Comparison of ENCODE assay signal across 8 cellular contexts in genomic region chr16:66270333-66270927, GRCh38.
DNase-seq lines count a peak whose midpoint lies in the region; ATAC-seq and TF ChIP-seq lines count a peak whose summit lies in the region.

No MANE protein-coding gene starts in this region.

- peak; percentile 70 for DNase-seq in EH (ENCODE audit: low read depth)
- peak; percentile 13 for DNase-seq in HFFc6
- peak; percentile 73 for DNase-seq in NCI-H2171 treated with DMSO at 0.1 percent for 48 hours (lab: John Stamatoyannopoulos, UW)
- peak; percentile 42 to 62 for DNase-seq in activated CD4-positive, alpha-beta T cell treated with anti-CD3 and anti-CD28 coated beads for 24 hours (ENCODE audit: low read depth in 2 of 2)
- DNase-seq in choroid plexus epithelial cell (ENCODE audit: low read depth), result peak; percentile 72
- DNase-seq in left lobe of liver (ENCODE audit: low spot score), result peak; percentile 65
- DNase-seq in stimulated activated CD4-positive, alpha-beta T cell treated with anti-CD3 and anti-CD28 coated beads, TNF-alpha, amount 100 ng/mL, for 1 hour (ENCODE audit: low read depth in 3 of 3, low spot score in 1 of 3), result peak in 2 of 3 donors; percentile 4 to 54

- peaks cover 61% of the 10 kb centered on the region for H3K4me1 Mint-ChIP-seq in HFFc6 (ENCODE audit: low read depth)

- peaks cover 4% of the 10 kb centered on the region; the same call in 1 of the 2 replicates for H3K27me3 Mint-ChIP-seq in HFFc6 (ENCODE audit: insufficient read depth)

- peak overlapping the region; percentile 45 for H3K4me3 ChIP-seq in choroid plexus epithelial cell (ENCODE audit: low read depth, low read length)

- H3K9me3 Mint-ChIP-seq in HFFc6, result no peaks in the 10 kb centered on the region

- no peaks in the 10 kb centered on the region for H3K36me3 Mint-ChIP-seq in HFFc6 (ENCODE audit: low read depth)

- peak; percentile 95 for ATAC-seq in left lobe of liver
- no peak for ATAC-seq in HG03039 (IDR thresholded peaks at IDR 0.05; ENCODE audit: unreplicated experiment)

- H3K27ac Mint-ChIP-seq in HFFc6, result no peak overlapping the region

- TF ChIP-seq CTCF in HFFc6 (IDR thresholded peaks at IDR 0.05) (peak; percentile 100), choroid plexus epithelial cell (conservative IDR thresholded peaks at IDR 0.05; ENCODE audit: low read depth, low read length) (peak; percentile 59)

- H3K4me3 Mint-ChIP-seq in HFFc6, result peak overlapping the region; percentile 37; the same call in 1 of the 2 replicates

Comparison
In these comparisons a context has a peak if more than half of its experiments do, and no peak if none do; other contexts are left out.
1. DNase-seq: peak in every context shown above with its lines; median percentile 73 in NCI-H2171 treated with DMSO at 0.1 percent for 48 hours; 72 in choroid plexus epithelial cell; 70 in EH; 65 in left lobe of liver; 52 in activated CD4-positive, alpha-beta T cell treated with anti-CD3 and anti-CD28 coated beads for 24 hours; 29 in stimulated activated CD4-positive, alpha-beta T cell treated with anti-CD3 and anti-CD28 coated beads, TNF-alpha, amount 100 ng/mL, for 1 hour; 13 in HFFc6.